1 cellular context compared by ENCODE assay signal in genomic region chr2:216071452-216071851, GRCh38.
TF ChIP-seq lines count a peak whose summit lies in the region.

No MANE protein-coding gene starts in this region.

TF ChIP-seq in WTC11, 78 proteins besides CTCF, POLR2A, EP300 and RAD21 (continued from another document):
- no peak for TF ChIP-seq SOX15 (CRISPR knock-in tag; IDR thresholded peaks at IDR 0.05)
- TF ChIP-seq ZNF317 (CRISPR knock-in tag; IDR thresholded peaks at IDR 0.05; ENCODE audit: borderline replicate concordance, low read depth): no peak
